ENCODE assay signal across 8 cellular contexts in genomic region chr16:67244387-67245188, GRCh38. TPM values are rescaled to one million over a fixed set of nuclear protein-coding genes. Genes with fewer than 3 reads are reported as not detected.
DNase-seq lines count a peak whose midpoint lies in the region; ATAC-seq lines count a peak whose summit lies in the region.

No MANE protein-coding gene starts in this region.

- H3K4me1 Mint-ChIP-seq in T-cell (peaks cover 36 to 52% (median 44%) of the 10 kb centered on the region in 3 donors), immature natural killer cell (peaks cover 52 to 56% of the 10 kb centered on the region in 2 donors)

- no peaks in the 10 kb centered on the region for H3K9me3 Mint-ChIP-seq in T-cell
- no peaks in the 10 kb centered on the region for H3K9me3 Mint-ChIP-seq in immature natural killer cell

- POLR2A ChIA-PET in T-cell (lab: Charles Lee) = interaction anchor here (0.6 kb wide), 3 partner anchors 10 to 130 kb away, joined by 4 to 8 read pairs (median 5); no protein-coding TSS in a partner anchor

- ATAC-seq in GM19035 (IDR thresholded peaks at IDR 0.05; ENCODE audit: unreplicated experiment) (peak; percentile 52), HG03342 (IDR thresholded peaks at IDR 0.05; ENCODE audit: unreplicated experiment) (peak; percentile 64), T-cell (replicated peaks in 1 of 4) (peak; percentile 66 to 71 (median 68))

- DNase-seq in AG08395 (ENCODE audit: low spot score) (peak; percentile 91), T-cell (peak; percentile 34 to 76 (median 60)), amniotic epithelial cell (ENCODE audit: low read depth) (peak; percentile 76), immature natural killer cell (peak; percentile 54 to 61 (median 55)), SK-N-DZ (ENCODE audit: low spot score) (no peak)
- DNase-seq in stimulated activated CD4-positive, alpha-beta T cell treated with anti-CD3 and anti-CD28 coated beads, Interleukin-1b, Interleukin-23, amount 100 ng/mL, for 48 hours = peak; percentile 87

- CTCF ChIA-PET in T-cell (lab: Charles Lee) = interaction anchor here (0.6 to 1.4 kb wide), 7 partner anchors 18 to 522 kb away, joined by 3 to 8 read pairs (median 3); partner anchors contain the start of genes ATP6V0D1 (in 1 of the 2) and TMEM208 (in 1 of the 2)

- H3K36me3 Mint-ChIP-seq in T-cell (no peaks in the 10 kb centered on the region), immature natural killer cell (no peaks in the 10 kb centered on the region)

- H3K27me3 Mint-ChIP-seq in T-cell (peaks cover 0 to 1% of the 10 kb centered on the region in 2 donors), immature natural killer cell (ENCODE audit: low read depth in 3 of 3) (peaks cover 2 to 10% (median 9%) of the 10 kb centered on the region in 3 donors)

- H3K4me3 Mint-ChIP-seq in T-cell = peak overlapping the region; percentile 65 to 93 (median 76)
- H3K4me3 Mint-ChIP-seq in immature natural killer cell = peak overlapping the region; percentile 69 to 95 (median 83)

- H3K27ac Mint-ChIP-seq in T-cell (peak overlapping the region; percentile 92 to 98), immature natural killer cell (peak overlapping the region; percentile 88 to 93 (median 90))

RNA-seq across cellular contexts. Expression of gene FHOD1, which starts 2.7 kb away (rescaled TPM):
- total RNA-seq in T-cell = 10 to 100 TPM; 31.0 to 92.5 (median 66.2) TPM
- polyA plus RNA-seq in immature natural killer cell = 1 to 10 TPM; 3.5 to 8.2 (median 4.8) TPM
- 15.7 and 18.3 TPM in 2 replicates for polyA plus RNA-seq in SK-N-DZ (2014; cell fraction: cytosol; rRNA removed)
- polyA plus RNA-seq in SK-N-DZ (2014; cell fraction: nucleus; rRNA removed) = 50.0 and 79.1 TPM in 2 replicates

RNA-seq across cellular contexts. Expression of gene SLC9A5, which starts 4.2 kb away (rescaled TPM):
- total RNA-seq in T-cell = 1 to 10 TPM; 1.4 to 2.3 (median 2.2) TPM
- under 1 TPM in 1 of 3 donors, not detected in 2; 0.46 TPM for polyA plus RNA-seq in immature natural killer cell
- polyA plus RNA-seq in SK-N-DZ (2014; cell fraction: cytosol; rRNA removed) = 1.7 TPM in 2 replicates
- polyA plus RNA-seq in SK-N-DZ (2014; cell fraction: nucleus; rRNA removed) = 8.7 and 11.9 TPM in 2 replicates

RNA-seq across cellular contexts. Expression of gene TMEM208, which starts 17.7 kb away (rescaled TPM):
- total RNA-seq in T-cell = 10 to 100 TPM; 28.5 to 40.3 (median 34.8) TPM
- polyA plus RNA-seq in immature natural killer cell = 100 to 1,000 TPM; 104 to 154 (median 107) TPM
- polyA plus RNA-seq in SK-N-DZ (2014; cell fraction: cytosol; rRNA removed) = 61.0 and 71.6 TPM in 2 replicates
- 41.0 and 59.2 TPM in 2 replicates for polyA plus RNA-seq in SK-N-DZ (2014; cell fraction: nucleus; rRNA removed)

RNA-seq across cellular contexts. Expression of gene PLEKHG4, which starts 34.7 kb away (rescaled TPM):
- 10 to 100 TPM; 19.4 to 27.5 (median 24.9) TPM for total RNA-seq in T-cell
- 1 to 10 TPM; 3.7 to 8.1 (median 5.3) TPM for polyA plus RNA-seq in immature natural killer cell
- polyA plus RNA-seq in SK-N-DZ (2014; cell fraction: cytosol; rRNA removed) = 40.7 and 45.1 TPM in 2 replicates
- 187 and 192 TPM in 2 replicates for polyA plus RNA-seq in SK-N-DZ (2014; cell fraction: nucleus; rRNA removed)

RNA-seq across cellular contexts. Expression of gene ELMO3, which starts 45.7 kb away (rescaled TPM):
- 10 to 100 TPM in 1 of 5 donors, 1 to 10 TPM in 4; 3.8 to 11.7 (median 8.8) TPM for total RNA-seq in T-cell
- polyA plus RNA-seq in immature natural killer cell = not detected
- 1.8 and 3.1 TPM in 2 replicates for polyA plus RNA-seq in SK-N-DZ (2014; cell fraction: cytosol; rRNA removed)
- polyA plus RNA-seq in SK-N-DZ (2014; cell fraction: nucleus; rRNA removed) = 30.9 and 36.3 TPM in 2 replicates
